In genomic region chr3:147418352-147418751, GRCh38 we compare ENCODE assay signal across 22 cellular contexts. TPM values are rescaled to one million over a fixed set of nuclear protein-coding genes. Genes with fewer than 3 reads are reported as not detected.
A peak's percentile ranks its signal among the peaks of the same experiment; 100 is the strongest.
DNase-seq lines count a peak whose midpoint lies in the region; ATAC-seq and TF ChIP-seq lines count a peak whose summit lies in the region.
"Had no signal": no experiment of that assay in that cellular context is flagged by ENCODE, and none has a peak within 500 bp of the region (broad histone marks: within the 10 kb centered on the region; RNA-seq: fewer than 3 reads in every experiment).

No MANE protein-coding gene starts in this region.

- H3K4me1 ChIP-seq in HUES64 (ENCODE audit: insufficient read depth, low read length) (peaks cover 56% of the 10 kb centered on the region), testis (peaks cover 6% of the 10 kb centered on the region), heart right ventricle (peaks cover 4 to 21% (median 13%) of the 10 kb centered on the region in 9 donors)

- DNase-seq in choroid plexus epithelial cell (ENCODE audit: low read depth) (peak; percentile 55), myocyte (ENCODE audit: low read depth) (peak; percentile 42), testis (no peak), left ventricle myocardium superior (no peak), heart right ventricle (no peak), AG20443 (ENCODE audit: low spot score) (no peak)
- DNase-seq: activated CD4-positive, alpha-beta T cell treated with anti-CD3 and anti-CD28 coated beads, Interleukin-2, amount 50 U/mL, for 1 hour; activated CD8-positive, alpha-beta memory T cell treated with anti-CD3 and anti-CD28 coated beads, Interleukin-2, amount 50 U/mL, for 48 hours; activated effector memory CD4-positive, alpha-beta T cell treated with Interleukin-2 at 50 U/mL for 16 hours; AML-193; central memory CD4-positive, alpha-beta T cell; effector memory CD4-positive, alpha-beta T cell; Kasumi-1; NCI-H1105 treated with DMSO at 0.1 percent for 48 hours; NCI-H526 treated with DMSO at 0.1 percent for 48 hours; Right ventricle myocardium superior; stimulated activated naive CD4-positive, alpha-beta T cell; T-helper 1 cell had no signal

- H3K4me3 ChIP-seq in HUES64 (ENCODE audit: low read length) (peak overlapping the region; percentile 58; the same call in 1 of the 2 replicates), choroid plexus epithelial cell (ENCODE audit: low read depth, low read length) (peak overlapping the region; percentile 73), testis (peak overlapping the region; percentile 44 to 54), heart right ventricle (no peak overlapping the region)

- H3K9me3 ChIP-seq in HUES64 (ENCODE audit: insufficient read depth, low read depth, low read length) (no peaks in the 10 kb centered on the region), testis (no peaks in the 10 kb centered on the region), heart right ventricle (peaks cover 0 to 2% (median 0%) of the 10 kb centered on the region in 11 donors)

- peaks cover 100% of the 10 kb centered on the region for H3K27me3 ChIP-seq in HUES64 (ENCODE audit: insufficient read depth, low read length)
- peaks cover 10% of the 10 kb centered on the region for H3K27me3 ChIP-seq in testis
- H3K27me3 ChIP-seq in heart right ventricle, result peaks cover 40 to 100% (median 99%) of the 10 kb centered on the region in 7 donors

- H3K36me3 ChIP-seq in HUES64 (ENCODE audit: insufficient read depth, low read length) (no peaks in the 10 kb centered on the region), testis (ENCODE audit: low read depth, missing control alignments) (no peaks in the 10 kb centered on the region), heart right ventricle (no peaks in the 10 kb centered on the region)
- H3K36me3 ChIP-seq: tibial nerve had no signal

- H3K27ac ChIP-seq in HUES64 (ENCODE audit: low read depth, low read length) (no peak overlapping the region), testis (no peak overlapping the region), heart right ventricle (no peak overlapping the region)
- H3K27ac ChIP-seq: tibial nerve had no signal

- intact Hi-C loops in testis (cut with DNase I; ENCODE audit: low total_unique reads), result no loop called here
- intact Hi-C loops in left ventricle myocardium superior (cut with micrococcal nuclease), result no loop called here
- intact Hi-C loops in heart right ventricle (cut with DNase I), result no loop called here

- WGBS in HUES64, result 22% methylated on average over 4 of the region's 4 CpGs
- WGBS in testis, 2 donors, result 26 to 28% methylated on average over 4 of the region's 4 CpGs
- 20 to 25% methylated on average over 4 of the region's 4 CpGs for WGBS in heart right ventricle, 2 donors

- no peak for TF ChIP-seq POLR2A in testis (IDR thresholded peaks at IDR 0.05)

- TF ChIP-seq CTCF in choroid plexus epithelial cell (conservative IDR thresholded peaks at IDR 0.05; ENCODE audit: low read depth, low read length) (no peak), testis (IDR thresholded peaks at IDR 0.05) (no peak), heart right ventricle (IDR thresholded peaks at IDR 0.05) (no peak)

- H3K9ac ChIP-seq in HUES64 (ENCODE audit: low read depth, low read length), result no peak overlapping the region

- ATAC-seq in left ventricle myocardium superior (no peak), heart right ventricle (no peak)

RNA-seq across cellular contexts. Expression of gene ZIC1, which starts 9.2 kb away (rescaled TPM):
- polyA plus RNA-seq in HUES64 (2013, experiment 1 of 2), result 5.2 TPM
- 19.0 TPM for polyA plus RNA-seq in HUES64 (2013, experiment 2 of 2)
- total RNA-seq in myocyte, result 30.7 and 31.7 TPM in 2 replicates
- polyA plus RNA-seq in myocyte (2012), result 23.8 TPM
- 1 to 10 TPM; 3.3 to 3.5 TPM for total RNA-seq in testis
- 1.4 TPM for polyA plus RNA-seq in testis (ENCODE audit: insufficient read depth, low read depth, low replicate concordance)
- not detected for total RNA-seq in left ventricle myocardium superior
- not detected for total RNA-seq in heart right ventricle
- polyA plus RNA-seq in heart right ventricle, result not detected
- total RNA-seq: mesenteric fat pad, Right ventricle myocardium superior, tibial nerve had no signal

RNA-seq across cellular contexts. Expression of gene ZIC4, which starts 12.0 kb away (rescaled TPM):
- polyA plus RNA-seq in HUES64 (2013, experiment 1 of 2), result 0.40 TPM
- 2.3 TPM for polyA plus RNA-seq in HUES64 (2013, experiment 2 of 2)
- total RNA-seq in myocyte (0.75 and 1.0 TPM in 2 replicates), testis (under 1 TPM; 0.06 to 0.31 TPM), left ventricle myocardium superior (not detected), heart right ventricle (not detected)
- 6.8 TPM for polyA plus RNA-seq in myocyte (2012)
- polyA plus RNA-seq in testis (ENCODE audit: insufficient read depth, low read depth, low replicate concordance) (0.55 TPM), heart right ventricle (not detected)
- total RNA-seq: mesenteric fat pad, Right ventricle myocardium superior had no signal
- polyA plus RNA-seq: adipose tissue had no signal

Comparison
In these comparisons a context has a peak if more than half of its experiments do, and no peak if none do; other contexts are left out.
1. H3K4me3 ChIP-seq: peak in HUES64 (single experiment), choroid plexus epithelial cell (single experiment) and testis (2 of 2); none in heart right ventricle (0 of 10).
2. DNase-seq: peak in choroid plexus epithelial cell (single experiment) and myocyte (single experiment); none in testis (single experiment), left ventricle myocardium superior (single experiment), heart right ventricle (0 of 2) and AG20443 (single experiment).